Comparison of ENCODE assay signal across 9 cellular contexts in genomic region chr7:20199015-20199737, GRCh38. TPM values are rescaled to one million over a fixed set of nuclear protein-coding genes. Genes with fewer than 3 reads are reported as not detected.
DNase-seq lines count a peak whose midpoint lies in the region; ATAC-seq and TF ChIP-seq lines count a peak whose summit lies in the region.
"Had no signal": no experiment of that assay in that cellular context is flagged by ENCODE, and none has a peak within 500 bp of the region (broad histone marks: within the 10 kb centered on the region; RNA-seq: fewer than 3 reads in every experiment).

No MANE protein-coding gene starts in this region.

- intact Hi-C loops in psoas muscle (cut with DNase I) = no loop called here

- H3K27ac ChIP-seq in psoas muscle = no peak overlapping the region

- H3K4me3 ChIP-seq in psoas muscle = no peak overlapping the region
- H3K4me3 ChIP-seq: skin epidermis had no signal

- DNase-seq in GM10248 (ENCODE audit: extremely low spot score) (peak; percentile 42), HS-27A (ENCODE audit: low read depth) (peak; percentile 47), OCI-M1 (lab: John Stamatoyannopoulos, UW) (peak; percentile 94), psoas muscle (peak; percentile 40 to 46), DMS114 treated with DMSO at 0.1 percent for 48 hours (lab: John Stamatoyannopoulos, UW; ENCODE audit: unreplicated experiment) (no peak), cortex of kidney (lab: John Stamatoyannopoulos, UW) (no peak)

- no peaks in the 10 kb centered on the region for H3K9me3 ChIP-seq in psoas muscle

- no peaks in the 10 kb centered on the region for H3K4me1 ChIP-seq in psoas muscle

- peaks cover 0 to 2% (median 0%) of the 10 kb centered on the region in 3 donors for H3K27me3 ChIP-seq in psoas muscle (ENCODE audit: insufficient read depth in 3 of 3, low read length in 2 of 3)

- ATAC-seq in GM21576 (IDR thresholded peaks at IDR 0.05; ENCODE audit: unreplicated experiment) (peak; percentile 86), esophagus mucosa (peak; percentile 96), psoas muscle (no peak)

- CTCF ChIA-PET in GM10248 (lab: Yijun Ruan, JAX) = interaction anchor here (0.7 to 5.6 kb wide), 21 partner anchors 9 to 486 kb away, joined by 3 to 41 read pairs (median 6); partner anchors contain the start of genes ITGB8 and MACC1

- WGBS in psoas muscle, 3 donors = 79 to 85% (median 82%) methylated on average over 2 of the region's 2 CpGs

- POLR2A ChIA-PET in GM10248 (lab: Yijun Ruan, JAX) = interaction anchor here (0.8 to 1.3 kb wide), 2 partner anchors 21 to 22 kb away, joined by 4 to 5 read pairs; no protein-coding TSS in a partner anchor

- H3K36me3 ChIP-seq in psoas muscle (ENCODE audit: insufficient read depth in 1 of 2, low read depth in 1 of 2) = no peaks in the 10 kb centered on the region

- TF ChIP-seq CTCF in GM10248 (IDR thresholded peaks at IDR 0.05; ENCODE audit: control extremely low read depth, extremely low read depth, low read depth, missing control alignments) = no peak
- TF ChIP-seq CTCF in psoas muscle (IDR thresholded peaks at IDR 0.05) = no peak

RNA-seq across cellular contexts. Expression of gene MACC1, which starts 18.0 kb away (rescaled TPM):
- 22.3 TPM for total RNA-seq in esophagus mucosa
- under 1 TPM in 1 of 4 donors, not detected in 3; 0.04 TPM for total RNA-seq in psoas muscle
- under 1 TPM in 1 of 3 donors, not detected in 2; under 0.01 TPM for polyA plus RNA-seq in psoas muscle

Comparison
In these comparisons a context has a peak if more than half of its experiments do, and no peak if none do; other contexts are left out.
1. DNase-seq: peak in GM10248 (single experiment), HS-27A (single experiment), OCI-M1 (single experiment) and psoas muscle (2 of 2); none in DMS114 treated with DMSO at 0.1 percent for 48 hours (single experiment) and cortex of kidney (single experiment).
2. ATAC-seq: peak in GM21576 (single experiment) and esophagus mucosa (single experiment); none in psoas muscle (0 of 4).
3. RNA of gene MACC1, which starts 18.0 kb away (total RNA-seq): 22.3 TPM in esophagus mucosa (single experiment); 0.04 TPM in psoas muscle; every median in the first group is over 10 times any median in the second.